In the genomic region with DNA sequence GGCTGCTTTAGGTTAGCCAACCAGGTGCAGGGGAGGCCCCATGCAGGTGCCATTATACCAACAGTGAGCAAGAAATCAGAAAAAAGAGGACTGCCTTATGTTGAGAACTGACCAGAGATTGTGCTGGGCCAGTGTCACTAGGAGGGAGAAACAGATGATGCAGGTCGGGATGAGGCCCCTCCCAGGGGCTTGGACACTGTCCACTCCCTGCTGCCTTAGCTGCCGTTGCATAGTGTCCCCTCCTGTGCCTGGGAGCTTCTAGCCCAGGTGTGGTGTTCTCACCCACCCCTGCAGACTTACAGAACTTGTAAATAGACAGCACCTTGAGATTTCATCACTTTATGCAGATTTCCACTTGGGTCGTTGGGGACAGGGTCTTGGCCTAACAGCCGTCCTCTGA, we compare ENCODE assay signal across 25 cellular contexts. TPM values are rescaled to one million over a fixed set of nuclear protein-coding genes. Genes with fewer than 3 reads are reported as not detected.
DNase-seq lines count a peak whose midpoint lies in the region; ATAC-seq and TF ChIP-seq lines count a peak whose summit lies in the region.
"Had no signal": no experiment of that assay in that cellular context is flagged by ENCODE, and none has a peak within 500 bp of the region (broad histone marks: within the 10 kb centered on the region; RNA-seq: fewer than 3 reads in every experiment).

No MANE protein-coding gene starts in this region.

- H3K36me3 ChIP-seq in CD4-positive, alpha-beta memory T cell (ENCODE audit: insufficient read depth, low read length): peaks cover 46% of the 10 kb centered on the region
- peaks cover 93% of the 10 kb centered on the region for H3K36me3 ChIP-seq in osteoblast (ENCODE audit: insufficient read depth, low read length)

- DNase-seq in activated T-cell treated with anti-CD3 and anti-CD28 coated beads, Interleukin-2, amount 50 U/mL, for 24 hours: no peak
- no peak for DNase-seq in activated T-cell treated with anti-CD3 and anti-CD28 coated beads, Interleukin-2, amount 50 U/mL, for 4 hours
- no peak for DNase-seq in CD4-positive, alpha-beta memory T cell
- DNase-seq in osteoblast (ENCODE audit: insufficient read length, low spot score, missing footprints): peak; percentile 54
- DNase-seq: CD8-positive, alpha-beta T cell; DMS 273 treated with DMSO at 0.1 percent for 48 hours; DMS79; EL; GDM1; HCEC 1CT; IMR-90; KG1; MG63; NCI-H1417; NCI-H1694; NCI-H2029 treated with DMSO at 0.1 percent for 48 hours; NCI-H510A; NCI-H69; SHP77 treated with DMSO at 0.1 percent for 48 hours had no signal

- no peak overlapping the region for H2AFZ ChIP-seq in osteoblast (ENCODE audit: low read length)

- no peaks in the 10 kb centered on the region for H3K27me3 Mint-ChIP-seq in activated T-cell treated with anti-CD3 and anti-CD28 coated beads, Interleukin-2, amount 50 U/mL, for 24 hours
- H3K27me3 Mint-ChIP-seq in activated T-cell treated with anti-CD3 and anti-CD28 coated beads, Interleukin-2, amount 50 U/mL, for 4 hours (ENCODE audit: low read depth): no peaks in the 10 kb centered on the region
- no peaks in the 10 kb centered on the region for H3K27me3 Mint-ChIP-seq in CD4-positive, alpha-beta memory T cell
- no peaks in the 10 kb centered on the region for H3K27me3 Mint-ChIP-seq in activated T-helper 17 cell treated with anti-CD3 and anti-CD28 coated beads, Interleukin-2, amount 50 U/mL, for 72 hours

- POLR2A ChIA-PET in CD4-positive, alpha-beta memory T cell (lab: Charles Lee; ENCODE audit: partially characterized antibody): interaction anchor here (4.9 kb wide), 1 partner anchor 11 kb away, joined by 30 read pairs; no protein-coding TSS in a partner anchor

- peaks cover 53% of the 10 kb centered on the region for H4K20me1 ChIP-seq in osteoblast (ENCODE audit: insufficient read depth, low read length)

- no peaks in the 10 kb centered on the region for H3K9me3 Mint-ChIP-seq in activated T-cell treated with anti-CD3 and anti-CD28 coated beads, Interleukin-2, amount 50 U/mL, for 24 hours
- no peaks in the 10 kb centered on the region for H3K9me3 Mint-ChIP-seq in activated T-cell treated with anti-CD3 and anti-CD28 coated beads, Interleukin-2, amount 50 U/mL, for 4 hours
- no peaks in the 10 kb centered on the region for H3K9me3 Mint-ChIP-seq in CD4-positive, alpha-beta memory T cell
- no peaks in the 10 kb centered on the region for H3K9me3 Mint-ChIP-seq in activated T-helper 17 cell treated with anti-CD3 and anti-CD28 coated beads, Interleukin-2, amount 50 U/mL, for 72 hours
- H3K9me3 Mint-ChIP-seq: CD8-positive, alpha-beta T cell had no signal

- intact Hi-C loops in CD4-positive, alpha-beta memory T cell (cut with micrococcal nuclease): no loop called here

- H3K36me3 Mint-ChIP-seq in activated T-cell treated with anti-CD3 and anti-CD28 coated beads, Interleukin-2, amount 50 U/mL, for 24 hours (ENCODE audit: low read depth): peaks cover 89% of the 10 kb centered on the region
- peaks cover 36% of the 10 kb centered on the region for H3K36me3 Mint-ChIP-seq in activated T-cell treated with anti-CD3 and anti-CD28 coated beads, Interleukin-2, amount 50 U/mL, for 4 hours (ENCODE audit: insufficient read depth)
- peaks cover 43 to 67% of the 10 kb centered on the region in 2 donors for H3K36me3 Mint-ChIP-seq in CD4-positive, alpha-beta memory T cell
- peaks cover 84% of the 10 kb centered on the region for H3K36me3 Mint-ChIP-seq in activated T-helper 17 cell treated with anti-CD3 and anti-CD28 coated beads, Interleukin-2, amount 50 U/mL, for 72 hours (ENCODE audit: low read depth)

- CTCF ChIA-PET in CD4-positive, alpha-beta memory T cell (lab: Charles Lee; ENCODE audit: partially characterized antibody): no interaction called here

- peak overlapping the region; percentile 59 for H3K27ac Mint-ChIP-seq in activated T-cell treated with anti-CD3 and anti-CD28 coated beads, Interleukin-2, amount 50 U/mL, for 24 hours
- peak overlapping the region in 6 of 7 donors; percentile 42 to 84 (median 64) for H3K27ac Mint-ChIP-seq in CD4-positive, alpha-beta memory T cell
- H3K27ac Mint-ChIP-seq in activated T-helper 17 cell treated with anti-CD3 and anti-CD28 coated beads, Interleukin-2, amount 50 U/mL, for 72 hours: peak overlapping the region; percentile 65

- no peak overlapping the region for H3K4me2 ChIP-seq in osteoblast (ENCODE audit: insufficient read depth, low read length)

- H3K4me1 Mint-ChIP-seq in activated T-cell treated with anti-CD3 and anti-CD28 coated beads, Interleukin-2, amount 50 U/mL, for 24 hours (ENCODE audit: low read depth): peaks cover 47% of the 10 kb centered on the region
- H3K4me1 Mint-ChIP-seq in activated T-cell treated with anti-CD3 and anti-CD28 coated beads, Interleukin-2, amount 50 U/mL, for 4 hours (ENCODE audit: low read depth): peaks cover 48% of the 10 kb centered on the region
- H3K4me1 Mint-ChIP-seq in CD4-positive, alpha-beta memory T cell: peaks cover 38 to 68% (median 52%) of the 10 kb centered on the region in 4 donors
- peaks cover 44% of the 10 kb centered on the region for H3K4me1 Mint-ChIP-seq in activated T-helper 17 cell treated with anti-CD3 and anti-CD28 coated beads, Interleukin-2, amount 50 U/mL, for 72 hours

- no peak overlapping the region for H3K4me3 Mint-ChIP-seq in activated T-cell treated with anti-CD3 and anti-CD28 coated beads, Interleukin-2, amount 50 U/mL, for 24 hours
- H3K4me3 Mint-ChIP-seq in activated T-cell treated with anti-CD3 and anti-CD28 coated beads, Interleukin-2, amount 50 U/mL, for 4 hours: no peak overlapping the region
- H3K4me3 Mint-ChIP-seq in CD4-positive, alpha-beta memory T cell: peak overlapping the region in 1 of 8 donors; percentile 2
- no peak overlapping the region for H3K4me3 Mint-ChIP-seq in activated T-helper 17 cell treated with anti-CD3 and anti-CD28 coated beads, Interleukin-2, amount 50 U/mL, for 72 hours
- H3K4me3 Mint-ChIP-seq: CD8-positive, alpha-beta T cell had no signal

- no peak for TF ChIP-seq CTCF in osteoblast (IDR thresholded peaks at IDR 0.05; ENCODE audit: extremely low read depth, low read depth, low read length)

- no peaks in the 10 kb centered on the region for H3K9me3 ChIP-seq in CD4-positive, alpha-beta memory T cell (ENCODE audit: control insufficient read depth in 1 of 2, low read length in 2 of 2)
- H3K9me3 ChIP-seq in osteoblast (ENCODE audit: low read depth, low read length): no peaks in the 10 kb centered on the region
- H3K9me3 ChIP-seq: BLaER1, MG63 had no signal

- H3K79me2 ChIP-seq in osteoblast (ENCODE audit: insufficient read depth, low read length): peaks cover 16% of the 10 kb centered on the region

- H3K27me3 ChIP-seq in CD4-positive, alpha-beta memory T cell (ENCODE audit: insufficient read depth, low read length): no peaks in the 10 kb centered on the region
- no peaks in the 10 kb centered on the region for H3K27me3 ChIP-seq in osteoblast (ENCODE audit: insufficient read depth, low read length)
- H3K27me3 ChIP-seq: BLaER1, MG63 had no signal

- H3K4me1 ChIP-seq in CD4-positive, alpha-beta memory T cell (ENCODE audit: insufficient read depth, low read length): peaks cover 60% of the 10 kb centered on the region
- H3K4me1 ChIP-seq in osteoblast (ENCODE audit: insufficient read depth, low read length): no peaks in the 10 kb centered on the region

- no peak for ATAC-seq in activated T-cell treated with anti-CD3 and anti-CD28 coated beads, Interleukin-2, amount 50 U/mL, for 4 hours
- no peak for ATAC-seq in activated T-helper 17 cell treated with anti-CD3 and anti-CD28 coated beads, Interleukin-2, amount 50 U/mL, for 72 hours (replicated peaks)
- ATAC-seq in SK-N-SH treated with all-trans-retinoic acid at 6 μM for 48 hours (no peak), GM21390 (IDR thresholded peaks at IDR 0.05; ENCODE audit: unreplicated experiment) (no peak)
- ATAC-seq: CD8-positive, alpha-beta T cell; Panc1 had no signal

- H3K27ac ChIP-seq in CD4-positive, alpha-beta memory T cell (ENCODE audit: low read depth, low read length): no peak overlapping the region
- H3K27ac ChIP-seq in osteoblast (ENCODE audit: low read depth, low read length): no peak overlapping the region
- H3K27ac ChIP-seq: BLaER1 had no signal

- H3K4me3 ChIP-seq in CD4-positive, alpha-beta memory T cell (ENCODE audit: low read length in 2 of 2): no peak overlapping the region
- H3K4me3 ChIP-seq in osteoblast (ENCODE audit: insufficient read depth, low read length): no peak overlapping the region
- H3K4me3 ChIP-seq: BLaER1, MG63 had no signal

TF ChIP-seq in SK-N-SH treated with all-trans-retinoic acid at 6 μM for 48 hours, 23 proteins besides CTCF, POLR2A, EP300 and RAD21 (continues in another document):
- TF ChIP-seq RARB (CRISPR knock-in tag; IDR thresholded peaks at IDR 0.05) (no peak), OSR1 (CRISPR knock-in tag; IDR thresholded peaks at IDR 0.05) (no peak), ZFP30 (CRISPR knock-in tag; IDR thresholded peaks at IDR 0.05) (no peak), GLIS3 (CRISPR knock-in tag; IDR thresholded peaks at IDR 0.05) (no peak), ZC3H10 (CRISPR knock-in tag; IDR thresholded peaks at IDR 0.05) (no peak), ESRRG (CRISPR knock-in tag; IDR thresholded peaks at IDR 0.05) (no peak), TOX (CRISPR knock-in tag; IDR thresholded peaks at IDR 0.05; ENCODE audit: borderline replicate concordance) (no peak)
- TF ChIP-seq, protein P1, sequence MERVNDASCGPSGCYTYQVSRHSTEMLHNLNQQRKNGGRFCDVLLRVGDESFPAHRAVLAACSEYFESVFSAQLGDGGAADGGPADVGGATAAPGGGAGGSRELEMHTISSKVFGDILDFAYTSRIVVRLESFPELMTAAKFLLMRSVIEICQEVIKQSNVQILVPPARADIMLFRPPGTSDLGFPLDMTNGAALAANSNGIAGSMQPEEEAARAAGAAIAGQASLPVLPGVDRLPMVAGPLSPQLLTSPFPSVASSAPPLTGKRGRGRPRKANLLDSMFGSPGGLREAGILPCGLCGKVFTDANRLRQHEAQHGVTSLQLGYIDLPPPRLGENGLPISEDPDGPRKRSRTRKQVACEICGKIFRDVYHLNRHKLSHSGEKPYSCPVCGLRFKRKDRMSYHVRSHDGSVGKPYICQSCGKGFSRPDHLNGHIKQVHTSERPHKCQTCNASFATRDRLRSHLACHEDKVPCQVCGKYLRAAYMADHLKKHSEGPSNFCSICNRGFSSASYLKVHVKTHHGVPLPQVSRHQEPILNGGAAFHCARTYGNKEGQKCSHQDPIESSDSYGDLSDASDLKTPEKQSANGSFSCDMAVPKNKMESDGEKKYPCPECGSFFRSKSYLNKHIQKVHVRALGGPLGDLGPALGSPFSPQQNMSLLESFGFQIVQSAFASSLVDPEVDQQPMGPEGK (CRISPR knock-in tag; IDR thresholded peaks at IDR 0.05; ENCODE audit: borderline replicate concordance): no peak

RNA-seq across cellular contexts. Expression of a gene that starts 36.7 kb away (rescaled TPM):
- total RNA-seq in activated T-cell treated with anti-CD3 and anti-CD28 coated beads, Interleukin-2, amount 50 U/mL, for 4 hours: 10 to 100 TPM; 27.4 to 38.3 (median 32.7) TPM
- total RNA-seq in CD4-positive, alpha-beta memory T cell: 10 to 100 TPM; 12.8 to 13.9 TPM
- 10 to 100 TPM; 18.4 to 26.6 TPM for polyA plus RNA-seq in CD4-positive, alpha-beta memory T cell
- total RNA-seq in activated T-helper 17 cell treated with anti-CD3 and anti-CD28 coated beads, Interleukin-2, amount 50 U/mL, for 72 hours: 10 to 100 TPM; 20.6 to 24.5 TPM
- total RNA-seq in osteoblast: 1.4 and 2.7 TPM in 2 replicates
- total RNA-seq: OCI-LY7 had no signal
